In the genomic region with DNA sequence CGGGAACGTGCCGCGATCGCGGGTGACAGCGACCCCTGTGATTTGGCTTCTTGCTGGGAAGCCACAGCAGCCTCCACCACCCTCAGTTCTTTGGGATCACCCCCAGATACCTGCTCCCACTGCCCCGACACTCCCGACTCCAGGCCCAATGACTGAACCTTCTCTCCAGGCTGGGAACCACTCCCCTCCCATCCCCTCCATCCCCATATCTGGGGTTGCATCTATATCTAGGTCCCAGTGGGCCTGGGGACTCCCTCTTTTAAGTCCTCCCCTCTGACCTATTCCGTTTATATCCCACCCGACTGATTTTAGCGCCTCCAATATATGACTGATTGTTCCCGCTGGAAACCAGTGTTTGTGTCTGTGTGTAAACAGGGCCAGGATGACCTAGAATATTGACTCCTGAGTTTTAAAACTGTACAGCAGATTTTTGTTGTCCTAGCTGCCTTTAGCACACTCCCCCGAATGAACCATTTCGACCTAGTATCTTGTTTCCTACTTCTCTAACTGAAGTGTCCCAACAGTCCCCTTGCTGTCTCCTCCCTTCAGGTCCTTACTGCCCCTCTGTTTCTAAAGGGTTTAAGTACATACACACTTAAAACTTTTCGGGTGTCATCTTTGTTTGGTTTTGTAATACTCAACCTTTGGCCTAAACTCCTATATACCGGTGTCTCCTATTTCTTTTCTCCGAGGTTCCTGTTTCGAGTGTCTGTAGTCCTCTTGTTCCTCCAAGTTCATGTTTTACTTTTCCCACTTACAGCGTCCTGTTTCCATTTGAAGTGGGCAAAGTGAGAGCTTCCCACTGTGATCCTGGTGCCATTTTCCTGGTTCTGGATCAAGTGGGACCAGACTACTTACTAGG, we compare ENCODE assay signal across 1 cellular context.
A peak's percentile ranks its signal among the peaks of the same experiment; 100 is the strongest.
TF ChIP-seq lines count a peak whose summit lies in the region.

No MANE protein-coding gene starts in this region.

TF ChIP-seq in GM12878, 131 proteins besides CTCF, POLR2A, EP300 and RAD21:
- TF ChIP-seq POLR2AphosphoS5 (IDR thresholded peaks at IDR 0.05; ENCODE audit: low read length) (0 out of 2 replicates have a peak, but pooled peaks have one; percentile 24), FOS (IDR thresholded peaks at IDR 0.05; ENCODE audit: borderline replicate concordance, extremely low read depth, insufficient read length) (no peak), ZNF217 (IDR thresholded peaks at IDR 0.05) (no peak), TARDBP (IDR thresholded peaks at IDR 0.05; ENCODE audit: borderline replicate concordance) (no peak), NFYA (IDR thresholded peaks at IDR 0.05; ENCODE audit: borderline replicate concordance, low read depth, low read length) (no peak)
- TF ChIP-seq, protein P1, sequence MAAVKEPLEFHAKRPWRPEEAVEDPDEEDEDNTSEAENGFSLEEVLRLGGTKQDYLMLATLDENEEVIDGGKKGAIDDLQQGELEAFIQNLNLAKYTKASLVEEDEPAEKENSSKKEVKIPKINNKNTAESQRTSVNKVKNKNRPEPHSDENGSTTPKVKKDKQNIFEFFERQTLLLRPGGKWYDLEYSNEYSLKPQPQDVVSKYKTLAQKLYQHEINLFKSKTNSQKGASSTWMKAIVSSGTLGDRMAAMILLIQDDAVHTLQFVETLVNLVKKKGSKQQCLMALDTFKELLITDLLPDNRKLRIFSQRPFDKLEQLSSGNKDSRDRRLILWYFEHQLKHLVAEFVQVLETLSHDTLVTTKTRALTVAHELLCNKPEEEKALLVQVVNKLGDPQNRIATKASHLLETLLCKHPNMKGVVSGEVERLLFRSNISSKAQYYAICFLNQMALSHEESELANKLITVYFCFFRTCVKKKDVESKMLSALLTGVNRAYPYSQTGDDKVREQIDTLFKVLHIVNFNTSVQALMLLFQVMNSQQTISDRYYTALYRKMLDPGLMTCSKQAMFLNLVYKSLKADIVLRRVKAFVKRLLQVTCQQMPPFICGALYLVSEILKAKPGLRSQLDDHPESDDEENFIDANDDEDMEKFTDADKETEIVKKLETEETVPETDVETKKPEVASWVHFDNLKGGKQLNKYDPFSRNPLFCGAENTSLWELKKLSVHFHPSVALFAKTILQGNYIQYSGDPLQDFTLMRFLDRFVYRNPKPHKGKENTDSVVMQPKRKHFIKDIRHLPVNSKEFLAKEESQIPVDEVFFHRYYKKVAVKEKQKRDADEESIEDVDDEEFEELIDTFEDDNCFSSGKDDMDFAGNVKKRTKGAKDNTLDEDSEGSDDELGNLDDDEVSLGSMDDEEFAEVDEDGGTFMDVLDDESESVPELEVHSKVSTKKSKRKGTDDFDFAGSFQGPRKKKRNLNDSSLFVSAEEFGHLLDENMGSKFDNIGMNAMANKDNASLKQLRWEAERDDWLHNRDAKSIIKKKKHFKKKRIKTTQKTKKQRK (IDR thresholded peaks at IDR 0.05; ENCODE audit: low read depth, low read length), result no peak
